8 cellular contexts compared by ENCODE assay signal in genomic region chr17:20073056-20073979, GRCh38.
DNase-seq lines count a peak whose midpoint lies in the region; ATAC-seq and TF ChIP-seq lines count a peak whose summit lies in the region.

No MANE protein-coding gene starts in this region.

- no peaks in the 10 kb centered on the region for H3K9me3 Mint-ChIP-seq in activated CD8-positive, alpha-beta T cell treated with anti-CD3 and anti-CD28 coated beads for 36 hours

- peaks cover 3% of the 10 kb centered on the region; the same call in 1 of the 2 replicates for H3K4me1 ChIP-seq in DND-41 (ENCODE audit: insufficient read depth, low read length)

- POLR2A ChIA-PET in activated CD8-positive, alpha-beta T cell treated with anti-CD3 and anti-CD28 coated beads for 36 hours (lab: Charles Lee), result no interaction called here

- DNase-seq in DND-41, result peak; percentile 34
- DNase-seq in activated CD8-positive, alpha-beta T cell treated with anti-CD3 and anti-CD28 coated beads for 36 hours, result peak; percentile 55
- peak; percentile 7 for DNase-seq in fibroblast of the aortic adventitia (ENCODE audit: low read depth)
- peak; percentile 52 for DNase-seq in stimulated activated CD4-positive, alpha-beta T cell treated with anti-CD3 and anti-CD28 coated beads, Interleukin-15, amount 100 ng/mL, for 24 hours
- DNase-seq in ecto neural progenitor cell (ENCODE audit: low spot score), result no peak

- H3K27ac Mint-ChIP-seq in activated CD8-positive, alpha-beta T cell treated with anti-CD3 and anti-CD28 coated beads for 36 hours, result peak overlapping the region; percentile 16

- TF ChIP-seq CTCF in DND-41 (IDR thresholded peaks at IDR 0.05; ENCODE audit: borderline replicate concordance, extremely low read depth, low read length, poor library complexity, severe bottlenecking), result no peak
- no peak for TF ChIP-seq CTCF in activated CD8-positive, alpha-beta T cell treated with anti-CD3 and anti-CD28 coated beads for 36 hours (IDR thresholded peaks at IDR 0.05)
- no peak for TF ChIP-seq CTCF in fibroblast of the aortic adventitia (IDR thresholded peaks at IDR 0.05; ENCODE audit: insufficient read depth, low read length)

- H3K79me2 ChIP-seq in DND-41 (ENCODE audit: insufficient read depth, low read length), result no peaks in the 10 kb centered on the region

- H3K27me3 Mint-ChIP-seq in activated CD8-positive, alpha-beta T cell treated with anti-CD3 and anti-CD28 coated beads for 36 hours, result peaks cover 2% of the 10 kb centered on the region

- no peak overlapping the region for H3K4me3 ChIP-seq in DND-41 (ENCODE audit: low read depth in 1 of 2, low read length in 2 of 2)
- H3K4me3 ChIP-seq in fibroblast of the aortic adventitia (ENCODE audit: low read depth, low read length), result no peak overlapping the region

- CTCF ChIA-PET in activated CD8-positive, alpha-beta T cell treated with anti-CD3 and anti-CD28 coated beads for 36 hours (lab: Charles Lee), result interaction anchor here (1.0 to 1.3 kb wide), 3 partner anchors 65 to 81 kb away, joined by 3 to 5 read pairs (median 4); partner anchors contain the start of gene SPECC1

- H3K36me3 ChIP-seq in DND-41 (ENCODE audit: insufficient read depth, low read length), result no peaks in the 10 kb centered on the region

- peak overlapping the region; percentile 37 for H3K4me3 Mint-ChIP-seq in activated CD8-positive, alpha-beta T cell treated with anti-CD3 and anti-CD28 coated beads for 36 hours

- no peak overlapping the region for H3K9ac ChIP-seq in DND-41 (ENCODE audit: low read depth, low read length)

- no peak overlapping the region for H2AFZ ChIP-seq in DND-41 (ENCODE audit: low read depth, low read length)

- no peaks in the 10 kb centered on the region for H3K36me3 Mint-ChIP-seq in activated CD8-positive, alpha-beta T cell treated with anti-CD3 and anti-CD28 coated beads for 36 hours (ENCODE audit: low read depth)

- intact Hi-C loops in activated CD8-positive, alpha-beta T cell treated with anti-CD3 and anti-CD28 coated beads for 36 hours (cut with micrococcal nuclease), result no loop called here

- peaks cover 21% of the 10 kb centered on the region for H3K27me3 ChIP-seq in DND-41 (ENCODE audit: insufficient read depth, low read length, poor library complexity)

- no peaks in the 10 kb centered on the region for H4K20me1 ChIP-seq in DND-41 (ENCODE audit: insufficient read depth, low read length)

- H3K4me1 Mint-ChIP-seq in activated CD8-positive, alpha-beta T cell treated with anti-CD3 and anti-CD28 coated beads for 36 hours (ENCODE audit: low read depth), result peaks cover 34% of the 10 kb centered on the region

- no peak overlapping the region for H3K27ac ChIP-seq in DND-41 (ENCODE audit: low read length)

- ATAC-seq in DND-41 (ENCODE audit: insufficient read depth, low read depth), result peak; percentile 80
- ATAC-seq in HG02884 (IDR thresholded peaks at IDR 0.05; ENCODE audit: unreplicated experiment), result peak; percentile 61
- ATAC-seq in activated CD8-positive, alpha-beta T cell treated with anti-CD3 and anti-CD28 coated beads for 36 hours, result peak; percentile 69
- ATAC-seq in GM19395 (IDR thresholded peaks at IDR 0.05; ENCODE audit: unreplicated experiment), result no peak
- ATAC-seq in HG02973 (IDR thresholded peaks at IDR 0.05; ENCODE audit: unreplicated experiment), result no peak

- no peaks in the 10 kb centered on the region for H3K9me3 ChIP-seq in DND-41 (ENCODE audit: insufficient read depth, low read length, severe bottlenecking)

- no peak overlapping the region for H3K4me2 ChIP-seq in DND-41 (ENCODE audit: insufficient read depth, low read length)

Comparison
In these comparisons a context has a peak if more than half of its experiments do, and no peak if none do; other contexts are left out.
1. ATAC-seq: peak in DND-41 (single experiment), HG02884 (single experiment) and activated CD8-positive, alpha-beta T cell treated with anti-CD3 and anti-CD28 coated beads for 36 hours (single experiment); none in GM19395 (single experiment) and HG02973 (single experiment).